In the genomic region with DNA sequence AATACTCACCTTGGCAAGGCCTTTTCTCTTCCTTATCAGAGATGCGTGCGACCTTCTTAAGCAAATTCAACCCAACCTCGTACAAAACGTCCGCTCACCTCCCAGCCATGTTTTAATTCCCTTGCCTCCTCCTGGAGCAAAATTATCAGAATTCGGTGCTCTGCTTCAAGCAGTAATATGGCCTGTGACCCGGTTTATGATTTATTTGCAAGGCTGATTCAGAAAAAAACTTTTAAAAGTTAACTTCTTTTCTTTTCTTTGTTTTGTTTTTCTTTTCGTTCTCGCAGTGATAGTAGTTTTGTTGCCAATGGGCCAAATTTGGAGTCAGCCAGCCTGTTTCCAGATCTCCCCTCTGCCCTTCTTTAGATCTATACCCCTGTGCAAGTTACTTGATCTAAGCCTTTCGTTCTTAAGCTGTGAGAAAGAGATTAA, we compare ENCODE assay signal across 8 cellular contexts. TPM values are rescaled to one million over a fixed set of nuclear protein-coding genes. Genes with fewer than 3 reads are reported as not detected.
A peak's percentile ranks its signal among the peaks of the same experiment; 100 is the strongest.
DNase-seq lines count a peak whose midpoint lies in the region; ATAC-seq and TF ChIP-seq lines count a peak whose summit lies in the region.

A gene with protein sequence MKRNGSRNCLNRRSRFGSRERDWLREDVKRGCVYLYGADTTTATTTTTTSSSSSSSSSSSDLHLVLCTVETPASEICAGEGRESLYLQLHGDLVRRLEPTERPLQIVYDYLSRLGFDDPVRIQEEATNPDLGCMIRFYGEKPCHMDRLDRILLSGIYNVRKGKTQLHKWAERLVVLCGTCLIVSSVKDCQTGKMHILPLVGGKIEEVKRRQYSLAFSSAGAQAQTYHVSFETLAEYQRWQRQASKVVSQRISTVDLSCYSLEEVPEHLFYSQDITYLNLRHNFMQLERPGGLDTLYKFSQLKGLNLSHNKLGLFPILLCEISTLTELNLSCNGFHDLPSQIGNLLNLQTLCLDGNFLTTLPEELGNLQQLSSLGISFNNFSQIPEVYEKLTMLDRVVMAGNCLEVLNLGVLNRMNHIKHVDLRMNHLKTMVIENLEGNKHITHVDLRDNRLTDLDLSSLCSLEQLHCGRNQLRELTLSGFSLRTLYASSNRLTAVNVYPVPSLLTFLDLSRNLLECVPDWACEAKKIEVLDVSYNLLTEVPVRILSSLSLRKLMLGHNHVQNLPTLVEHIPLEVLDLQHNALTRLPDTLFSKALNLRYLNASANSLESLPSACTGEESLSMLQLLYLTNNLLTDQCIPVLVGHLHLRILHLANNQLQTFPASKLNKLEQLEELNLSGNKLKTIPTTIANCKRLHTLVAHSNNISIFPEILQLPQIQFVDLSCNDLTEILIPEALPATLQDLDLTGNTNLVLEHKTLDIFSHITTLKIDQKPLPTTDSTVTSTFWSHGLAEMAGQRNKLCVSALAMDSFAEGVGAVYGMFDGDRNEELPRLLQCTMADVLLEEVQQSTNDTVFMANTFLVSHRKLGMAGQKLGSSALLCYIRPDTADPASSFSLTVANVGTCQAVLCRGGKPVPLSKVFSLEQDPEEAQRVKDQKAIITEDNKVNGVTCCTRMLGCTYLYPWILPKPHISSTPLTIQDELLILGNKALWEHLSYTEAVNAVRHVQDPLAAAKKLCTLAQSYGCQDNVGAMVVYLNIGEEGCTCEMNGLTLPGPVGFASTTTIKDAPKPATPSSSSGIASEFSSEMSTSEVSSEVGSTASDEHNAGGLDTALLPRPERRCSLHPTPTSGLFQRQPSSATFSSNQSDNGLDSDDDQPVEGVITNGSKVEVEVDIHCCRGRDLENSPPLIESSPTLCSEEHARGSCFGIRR (N-terminal part only) (minus strand): TSS at position 382 of the 432 bp plus-strand sequence. CDS start 9,906 bp downstream, outside the sequence.

- no peak for TF ChIP-seq RAD21 in neural cell (conservative IDR thresholded peaks at IDR 0.05)

- H3K36me3 ChIP-seq in BE2C (no peaks in the 10 kb centered on the region), MG63 (no peaks in the 10 kb centered on the region), endocrine pancreas (ENCODE audit: control insufficient read depth, insufficient read depth, low read length) (no peaks in the 10 kb centered on the region), neural cell (ENCODE audit: insufficient read depth, low read length) (no peaks in the 10 kb centered on the region)

- no peaks in the 10 kb centered on the region for H3F3A ChIP-seq in neural cell (ENCODE audit: insufficient read depth, low read length, poor library complexity, severe bottlenecking)

- H3K9me3 ChIP-seq in BE2C: no peaks in the 10 kb centered on the region
- no peaks in the 10 kb centered on the region for H3K9me3 ChIP-seq in MG63
- no peaks in the 10 kb centered on the region for H3K9me3 ChIP-seq in endocrine pancreas (ENCODE audit: control insufficient read depth, low read length)
- no peaks in the 10 kb centered on the region for H3K9me3 ChIP-seq in neural cell (ENCODE audit: low read length)

- no peak for DNase-seq in BE2C
- no peak for DNase-seq in MG63
- DNase-seq in DMS114 treated with DMSO at 0.1 percent for 48 hours (lab: John Stamatoyannopoulos, UW; ENCODE audit: unreplicated experiment): no peak
- DNase-seq in G401 (ENCODE audit: low spot score): no peak
- no peak for DNase-seq in NCI-H446 (lab: John Stamatoyannopoulos, UW)

- in situ Hi-C loops in G401 (cut with HindIII; ENCODE audit: low sequenced_read_pairs): no loop called here

- H3K9ac ChIP-seq in endocrine pancreas (ENCODE audit: control insufficient read depth, insufficient read depth, low read length) (peak within 1 kb of the TSS; percentile 84), neural cell (ENCODE audit: low read length) (peak within 1 kb of the TSS; percentile 79)

- no peak within 1 kb of the TSS for H2AFZ ChIP-seq in neural cell (ENCODE audit: low read depth, low read length)

- ATAC-seq in GM19324 (IDR thresholded peaks at IDR 0.05; ENCODE audit: low FRiP score, unreplicated experiment): no peak

- peak within 1 kb of the TSS; percentile 45 for H3K27ac ChIP-seq in neural cell (ENCODE audit: low read length)

- peak within 1 kb of the TSS; percentile 77 for H3K4me3 ChIP-seq in BE2C (ENCODE audit: low read depth, low read length)
- peak within 1 kb of the TSS; percentile 64 for H3K4me3 ChIP-seq in MG63
- H3K4me3 ChIP-seq in endocrine pancreas (ENCODE audit: control insufficient read depth, insufficient read depth, low read length): no peak within 1 kb of the TSS
- H3K4me3 ChIP-seq in neural cell (ENCODE audit: low read length): peak within 1 kb of the TSS; percentile 97

- H3K4me1 ChIP-seq in BE2C (no peaks in the 10 kb centered on the region), endocrine pancreas (ENCODE audit: control insufficient read depth, insufficient read depth, low read length) (peaks cover 10% of the 10 kb centered on the region)

- H4K20me1 ChIP-seq in neural cell (ENCODE audit: insufficient read depth): no peaks in the 10 kb centered on the region

- H3K27me3 ChIP-seq in BE2C (no peaks in the 10 kb centered on the region), MG63 (no peaks in the 10 kb centered on the region), endocrine pancreas (ENCODE audit: control insufficient read depth, insufficient read depth, low read length) (no peaks in the 10 kb centered on the region), neural cell (ENCODE audit: insufficient read depth, low read depth, low read length) (no peaks in the 10 kb centered on the region)

- H3K4me2 ChIP-seq in neural cell (ENCODE audit: low read length): peak within 1 kb of the TSS; percentile 65

- no peak for TF ChIP-seq EP300 in neural cell (conservative IDR thresholded peaks at IDR 0.05; ENCODE audit: poor library complexity, severe bottlenecking)

- TF ChIP-seq CTCF in BE2C (IDR thresholded peaks at IDR 0.05; ENCODE audit: low read depth, low read length) (no peak), neural cell (IDR thresholded peaks at IDR 0.05; ENCODE audit: poor library complexity, severe bottlenecking) (no peak)

- no peaks in the 10 kb centered on the region for H3K9me2 ChIP-seq in neural cell (ENCODE audit: insufficient read depth, low read length)

- H3K79me2 ChIP-seq in neural cell (replicated peaks; ENCODE audit: insufficient read depth, low read length): peaks cover 16% of the 10 kb centered on the region

TF ChIP-seq in neural cell, 6 proteins besides CTCF, POLR2A, EP300 and RAD21:
- no peak for TF ChIP-seq SMC3 (conservative IDR thresholded peaks at IDR 0.05; ENCODE audit: poor library complexity)
- no peak for TF ChIP-seq TAF1 (IDR thresholded peaks at IDR 0.05; ENCODE audit: low read depth)
- TF ChIP-seq, protein P1, sequence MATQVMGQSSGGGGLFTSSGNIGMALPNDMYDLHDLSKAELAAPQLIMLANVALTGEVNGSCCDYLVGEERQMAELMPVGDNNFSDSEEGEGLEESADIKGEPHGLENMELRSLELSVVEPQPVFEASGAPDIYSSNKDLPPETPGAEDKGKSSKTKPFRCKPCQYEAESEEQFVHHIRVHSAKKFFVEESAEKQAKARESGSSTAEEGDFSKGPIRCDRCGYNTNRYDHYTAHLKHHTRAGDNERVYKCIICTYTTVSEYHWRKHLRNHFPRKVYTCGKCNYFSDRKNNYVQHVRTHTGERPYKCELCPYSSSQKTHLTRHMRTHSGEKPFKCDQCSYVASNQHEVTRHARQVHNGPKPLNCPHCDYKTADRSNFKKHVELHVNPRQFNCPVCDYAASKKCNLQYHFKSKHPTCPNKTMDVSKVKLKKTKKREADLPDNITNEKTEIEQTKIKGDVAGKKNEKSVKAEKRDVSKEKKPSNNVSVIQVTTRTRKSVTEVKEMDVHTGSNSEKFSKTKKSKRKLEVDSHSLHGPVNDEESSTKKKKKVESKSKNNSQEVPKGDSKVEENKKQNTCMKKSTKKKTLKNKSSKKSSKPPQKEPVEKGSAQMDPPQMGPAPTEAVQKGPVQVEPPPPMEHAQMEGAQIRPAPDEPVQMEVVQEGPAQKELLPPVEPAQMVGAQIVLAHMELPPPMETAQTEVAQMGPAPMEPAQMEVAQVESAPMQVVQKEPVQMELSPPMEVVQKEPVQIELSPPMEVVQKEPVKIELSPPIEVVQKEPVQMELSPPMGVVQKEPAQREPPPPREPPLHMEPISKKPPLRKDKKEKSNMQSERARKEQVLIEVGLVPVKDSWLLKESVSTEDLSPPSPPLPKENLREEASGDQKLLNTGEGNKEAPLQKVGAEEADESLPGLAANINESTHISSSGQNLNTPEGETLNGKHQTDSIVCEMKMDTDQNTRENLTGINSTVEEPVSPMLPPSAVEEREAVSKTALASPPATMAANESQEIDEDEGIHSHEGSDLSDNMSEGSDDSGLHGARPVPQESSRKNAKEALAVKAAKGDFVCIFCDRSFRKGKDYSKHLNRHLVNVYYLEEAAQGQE (IDR thresholded peaks at IDR 0.05; ENCODE audit: borderline replicate concordance): no peak
- no peak for TF ChIP-seq EZH2 (IDR thresholded peaks at IDR 0.05; ENCODE audit: borderline replicate concordance, insufficient read depth, low read length, poor library complexity, severe bottlenecking)
- TF ChIP-seq POLR2AphosphoS5 (IDR thresholded peaks at IDR 0.05): no peak
- no peak for TF ChIP-seq MXI1 (conservative IDR thresholded peaks at IDR 0.05; ENCODE audit: poor library complexity, severe bottlenecking)

RNA-seq across cellular contexts. Expression of the gene that starts here (rescaled TPM):
- polyA plus RNA-seq in BE2C (2012; ENCODE audit: insufficient read depth, insufficient read length, low read depth): 0.57 TPM
- total RNA-seq in MG63 (2014; rRNA removed; shearing (Covaris generic); ENCODE audit: low replicate concordance): 3.3 and 4.9 TPM in 2 replicates
- polyA plus RNA-seq in neural cell: 10.2 and 11.0 TPM in 2 replicates
- polyA minus RNA-seq in neural cell: 29.9 and 32.9 TPM in 2 replicates
- 5.7 and 9.0 TPM in 2 replicates for total RNA-seq in G401 (2014; rRNA removed; shearing (Covaris generic))
